In the genomic region with DNA sequence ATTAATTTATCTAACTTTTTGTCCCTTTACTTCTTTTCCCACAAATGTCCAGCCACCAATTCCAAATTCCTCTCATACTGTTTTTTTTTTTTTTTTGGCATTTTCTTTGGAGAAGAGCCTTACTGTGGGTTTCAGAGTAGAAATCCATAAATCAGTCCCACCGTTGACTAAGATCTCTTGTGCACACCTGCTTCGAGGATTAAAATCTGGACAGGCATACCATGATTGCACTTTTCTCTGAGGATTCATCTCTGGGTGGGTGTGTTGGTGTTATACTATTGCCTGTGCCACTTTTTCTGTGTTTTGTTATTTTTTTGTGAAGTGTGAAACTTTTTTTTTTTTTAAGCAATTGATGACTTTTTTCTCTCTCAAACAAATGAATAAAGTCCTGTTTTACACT, we compare ENCODE assay signal across 31 cellular contexts. TPM values are rescaled to one million over a fixed set of nuclear protein-coding genes. Genes with fewer than 3 reads are reported as not detected.
"Had no signal": no experiment of that assay in that cellular context is flagged by ENCODE, and none has a peak within 500 bp of the region (broad histone marks: within the 10 kb centered on the region; RNA-seq: fewer than 3 reads in every experiment).

No MANE protein-coding gene starts in this region.

- H3K36me3 ChIP-seq: neural progenitor cell, ovary, right lobe of liver, spleen, suprapubic skin, tibial artery, transverse colon, upper lobe of right lung, uterus had no signal

- H3K4me1 Mint-ChIP-seq: stimulated activated memory B cell treated with anti-CD40 and anti-IgM and Interleukin-4, amounts not matched to agents 10 μg/mL and 1 μg/mL and 100 μg/mL, for 72 hours; stimulated activated naive CD8-positive, alpha-beta T cell treated with anti-CD3 and anti-CD28 coated beads, Interleukin-15, amount 100 ng/mL, for 72 hours had no signal

- H3K27me3 ChIP-seq: ovary, right lobe of liver, testis, uterus had no signal

- H3K27ac Mint-ChIP-seq: natural killer cell; nephron; neural progenitor cell; progenitor cell of endocrine pancreas; stimulated activated memory B cell treated with anti-CD40 and anti-IgM and Interleukin-4, amounts not matched to agents 10 μg/mL and 1 μg/mL and 100 μg/mL, for 72 hours; stimulated activated naive CD8-positive, alpha-beta T cell treated with anti-CD3 and anti-CD28 coated beads, Interleukin-15, amount 100 ng/mL, for 72 hours; type B pancreatic cell had no signal

- H3K4me3 ChIP-seq: neural progenitor cell, ovary, psoas muscle, right lobe of liver, skin epidermis, smooth muscle cell, spleen, suprapubic skin, testis, tibial artery, transverse colon, upper lobe of right lung, uterus had no signal

- DNase-seq: natural killer cell; occipital lobe; ovary; posterior cingulate gyrus; psoas muscle; right cardiac atrium; right lobe of liver; spleen; stimulated activated CD4-positive, alpha-beta T cell treated with anti-CD3 and anti-CD28 coated beads, Interleukin-12 subunit alpha, Interleukin-12 subunit beta, amount 100 ng/mL, for 4 hours; stimulated activated CD4-positive, alpha-beta T cell treated with anti-CD3 and anti-CD28 coated beads, Interleukin-1b, Interleukin-23, amount 100 ng/mL, for 48 hours; stimulated activated CD4-positive, alpha-beta T cell treated with anti-CD3 and anti-CD28 coated beads, Interleukin-4, amount 100 ng/mL, for 1 hour; stimulated activated CD4-positive, alpha-beta T cell treated with anti-CD3 and anti-CD28 coated beads, Interleukin-4, amount 100 ng/mL, for 4 hours; stimulated activated CD8-positive, alpha-beta memory T cell treated with anti-CD3 and anti-CD28 coated beads, Interleukin-4, amount 100 ng/mL, for 48 hours; stimulated activated naive CD4-positive, alpha-beta T cell; stimulated activated naive CD8-positive, alpha-beta T cell treated with anti-CD3 and anti-CD28 coated beads, Interleukin-15, amount 100 ng/mL, for 72 hours; stimulated activated naive CD8-positive, alpha-beta T cell treated with anti-CD3 and anti-CD28 coated beads, Interleukin-15, Interleukin-2, amounts not matched to agents 100 U/mL and 50 U/mL, for 24 hours; substantia nigra; testis; tibial artery; transverse colon; upper lobe of right lung; uterus had no signal

- ATAC-seq: natural killer cell; psoas muscle; right cardiac atrium; right lobe of liver; stimulated activated memory B cell treated with anti-CD40 and anti-IgM and Interleukin-4, amounts not matched to agents 10 μg/mL and 1 μg/mL and 100 μg/mL, for 72 hours; stimulated activated naive CD8-positive, alpha-beta T cell treated with anti-CD3 and anti-CD28 coated beads, Interleukin-15, amount 100 ng/mL, for 72 hours; stimulated activated naive CD8-positive, alpha-beta T cell treated with anti-CD3 and anti-CD28 coated beads, Interleukin-15, Interleukin-2, amounts not matched to agents 100 U/mL and 50 U/mL, for 24 hours; upper lobe of right lung had no signal

- H3K9me3 ChIP-seq: ovary, psoas muscle, right lobe of liver, spleen, suprapubic skin, testis, tibial artery, transverse colon, upper lobe of right lung, uterus had no signal

- H3K36me3 Mint-ChIP-seq: natural killer cell; stimulated activated memory B cell treated with anti-CD40 and anti-IgM and Interleukin-4, amounts not matched to agents 10 μg/mL and 1 μg/mL and 100 μg/mL, for 72 hours had no signal

- H3K4me3 Mint-ChIP-seq: natural killer cell; nephron; neural progenitor cell; stimulated activated memory B cell treated with anti-CD40 and anti-IgM and Interleukin-4, amounts not matched to agents 10 μg/mL and 1 μg/mL and 100 μg/mL, for 72 hours; stimulated activated naive CD8-positive, alpha-beta T cell treated with anti-CD3 and anti-CD28 coated beads, Interleukin-15, amount 100 ng/mL, for 72 hours; type B pancreatic cell had no signal

- H3K27ac ChIP-seq: neural progenitor cell, ovary, parathyroid adenoma, psoas muscle, right lobe of liver, skin epidermis, spleen, suprapubic skin, testis, tibial artery, transverse colon, upper lobe of right lung, uterus had no signal

- H3K9me3 Mint-ChIP-seq: natural killer cell; stimulated activated memory B cell treated with anti-CD40 and anti-IgM and Interleukin-4, amounts not matched to agents 10 μg/mL and 1 μg/mL and 100 μg/mL, for 72 hours; stimulated activated naive CD8-positive, alpha-beta T cell treated with anti-CD3 and anti-CD28 coated beads, Interleukin-15, amount 100 ng/mL, for 72 hours; type B pancreatic cell had no signal

- H3K4me1 ChIP-seq: neural progenitor cell, parathyroid adenoma, psoas muscle, right lobe of liver, suprapubic skin, testis, transverse colon, upper lobe of right lung, uterus had no signal

RNA-seq across cellular contexts. Expression of a gene that starts 55.9 kb away (rescaled TPM):
- total RNA-seq: right cardiac atrium, right lobe of liver, smooth muscle cell, testis, upper lobe of right lung had no signal
